Comparison of ENCODE assay signal across 20 cellular contexts in genomic region chr11:61404641-61405040, GRCh38. TPM values are rescaled to one million over a fixed set of nuclear protein-coding genes. Genes with fewer than 3 reads are reported as not detected.
DNase-seq lines count a peak whose midpoint lies in the region; ATAC-seq and TF ChIP-seq lines count a peak whose summit lies in the region.
"Had no signal": no experiment of that assay in that cellular context is flagged by ENCODE, and none has a peak within 500 bp of the region (broad histone marks: within the 10 kb centered on the region; RNA-seq: fewer than 3 reads in every experiment).

No MANE protein-coding gene starts in this region.

- H3K27ac ChIP-seq in CD4-positive, CD25-positive, alpha-beta regulatory T cell (ENCODE audit: insufficient read depth, low read length, poor library complexity, severe bottlenecking) = no peak overlapping the region
- H3K27ac ChIP-seq in GM23338 (ENCODE audit: low read depth) (0 out of 2 replicates have a peak overlapping the region, but pooled peaks have one; percentile 32), mesendoderm (ENCODE audit: low read depth, low read length) (no peak overlapping the region), vagina (no peak overlapping the region)
- H3K27ac ChIP-seq: left ventricle myocardium inferior, thyroid gland had no signal

- intact Hi-C loops in vagina (cut with DNase I) = no loop called here

- H3K4me2 ChIP-seq in GM23338 (no peak overlapping the region), mesendoderm (ENCODE audit: low read length) (no peak overlapping the region)

- no peak overlapping the region for H2BK5ac ChIP-seq in mesendoderm (ENCODE audit: low read length)

- H3K23ac ChIP-seq in mesendoderm (ENCODE audit: low read length) = no peak overlapping the region

- peaks cover 74% of the 10 kb centered on the region for H3K36me3 ChIP-seq in CD4-positive, CD25-positive, alpha-beta regulatory T cell (ENCODE audit: control insufficient read depth, insufficient read depth, low read length)
- H3K36me3 ChIP-seq in GM23338 (ENCODE audit: insufficient read depth) = peaks cover 57% of the 10 kb centered on the region
- peaks cover 25% of the 10 kb centered on the region for H3K36me3 ChIP-seq in mesendoderm (ENCODE audit: control insufficient read depth, insufficient read depth, low read length)
- H3K36me3 ChIP-seq in H7 (replicated peaks; ENCODE audit: control insufficient read depth, insufficient read depth, low read length) = peaks cover 29% of the 10 kb centered on the region
- H3K36me3 ChIP-seq in vagina = peaks cover 0 to 75% of the 10 kb centered on the region in 2 donors

- H3K27me3 ChIP-seq in CD4-positive, CD25-positive, alpha-beta regulatory T cell (ENCODE audit: control insufficient read depth, insufficient read depth, low read length) = no peaks in the 10 kb centered on the region
- H3K27me3 ChIP-seq in GM23338 (ENCODE audit: insufficient read depth) (no peaks in the 10 kb centered on the region), mesendoderm (ENCODE audit: insufficient read depth, low read length, poor library complexity) (no peaks in the 10 kb centered on the region), H7 (ENCODE audit: control insufficient read depth, insufficient read depth, low read length) (no peaks in the 10 kb centered on the region), vagina (no peaks in the 10 kb centered on the region)
- H3K27me3 ChIP-seq: thyroid gland had no signal

- H3K27ac Mint-ChIP-seq in CD4-positive, CD25-positive, alpha-beta regulatory T cell = peak overlapping the region in 2 of 3 donors; percentile 36 to 74
- H3K27ac Mint-ChIP-seq in GM23338 (no peak overlapping the region), chondrocyte (ENCODE audit: unreplicated experiment) (peak overlapping the region; percentile 92)

- H3K4me1 Mint-ChIP-seq in CD4-positive, CD25-positive, alpha-beta regulatory T cell = peaks cover 3 to 9% (median 4%) of the 10 kb centered on the region in 4 donors
- H3K4me1 Mint-ChIP-seq in GM23338 (no peaks in the 10 kb centered on the region), chondrocyte (ENCODE audit: low read depth) (peaks cover 38% of the 10 kb centered on the region)

- no peak overlapping the region for H3K18ac ChIP-seq in mesendoderm (ENCODE audit: low read length)

- no peak for DNase-seq in CD4-positive, CD25-positive, alpha-beta regulatory T cell
- DNase-seq in GM23338 (ENCODE audit: low spot score) (no peak), chondrocyte (ENCODE audit: low spot score) (no peak), mesendoderm (peak; percentile 3), H7 (no peak), HEK293T (ENCODE audit: extremely low spot score) (no peak), vagina (ENCODE audit: extremely low spot score in 2 of 2) (no peak)
- DNase-seq: activated T-cell treated with anti-CD3 and anti-CD28 coated beads, Interleukin-2, amount 50 U/mL, for 4 hours; DMS 273 treated with DMSO at 0.1 percent for 48 hours; foreskin fibroblast; left ventricle myocardium inferior; NCI-H1417; NCI-H524 treated with DMSO at 0.1 percent for 48 hours; occipital lobe; stimulated activated CD4-positive, alpha-beta T cell treated with anti-CD3 and anti-CD28 coated beads, Interleukin-2, amount 100 ng/mL, for 48 hours; stimulated activated naive CD4-positive, alpha-beta T cell treated with Interleukin-2 at 50 U/mL for 16 hours; thyroid gland had no signal

- no peak overlapping the region for H3K4me3 Mint-ChIP-seq in CD4-positive, CD25-positive, alpha-beta regulatory T cell
- H3K4me3 Mint-ChIP-seq in GM23338 (no peak overlapping the region), chondrocyte (ENCODE audit: unreplicated experiment) (peak overlapping the region; percentile 26)
- H3K4me3 Mint-ChIP-seq: activated T-cell treated with anti-CD3 and anti-CD28 coated beads, Interleukin-2, amount 50 U/mL, for 4 hours; IgD-negative memory B cell had no signal

- TF ChIP-seq CTCF in GM23338 (conservative IDR thresholded peaks at IDR 0.05; ENCODE audit: low read depth in 2 of 2) (no peak), chondrocyte (IDR thresholded peaks at IDR 0.05) (no peak), vagina (IDR thresholded peaks at IDR 0.05) (no peak)

- H3K9me3 ChIP-seq in CD4-positive, CD25-positive, alpha-beta regulatory T cell (ENCODE audit: control insufficient read depth in 2 of 2, low read length in 2 of 2) = no peaks in the 10 kb centered on the region
- H3K9me3 ChIP-seq in vagina = no peaks in the 10 kb centered on the region
- H3K9me3 ChIP-seq: HAP-1, left ventricle myocardium inferior, thyroid gland had no signal

- CTCF ChIA-PET in HEK293T (lab: Yijun Ruan, JAX) = interaction anchor here (0.5 kb wide), 1 partner anchor 80 kb away, joined by 3 read pairs; no protein-coding TSS in a partner anchor

- POLR2A ChIA-PET in HEK293T (lab: Yijun Ruan, JAX) = no interaction called here

- no peak overlapping the region for H3K4ac ChIP-seq in mesendoderm (ENCODE audit: low read depth, low read length)

- H4K5ac ChIP-seq in mesendoderm (ENCODE audit: low read length) = no peak overlapping the region

- no peak for ATAC-seq in CD4-positive, CD25-positive, alpha-beta regulatory T cell (ENCODE audit: low read depth in 2 of 2)
- no peak for ATAC-seq in GM23338
- ATAC-seq in GM18520 (IDR thresholded peaks at IDR 0.05; ENCODE audit: unreplicated experiment) = no peak
- ATAC-seq: activated T-cell treated with anti-CD3 and anti-CD28 coated beads, Interleukin-2, amount 50 U/mL, for 4 hours had no signal

- peaks cover 24% of the 10 kb centered on the region for H3K36me3 Mint-ChIP-seq in CD4-positive, CD25-positive, alpha-beta regulatory T cell
- peaks cover 68% of the 10 kb centered on the region for H3K36me3 Mint-ChIP-seq in GM23338 (ENCODE audit: low read depth)
- peaks cover 22% of the 10 kb centered on the region for H3K36me3 Mint-ChIP-seq in chondrocyte (ENCODE audit: low read depth)
- H3K36me3 Mint-ChIP-seq: IgD-negative memory B cell had no signal

- no peak overlapping the region for H3K4me3 ChIP-seq in CD4-positive, CD25-positive, alpha-beta regulatory T cell (ENCODE audit: low read depth, low read length)
- H3K4me3 ChIP-seq in GM23338 = no peak overlapping the region
- H3K4me3 ChIP-seq in mesendoderm (ENCODE audit: low read length) = no peak overlapping the region
- no peak overlapping the region for H3K4me3 ChIP-seq in H7 (ENCODE audit: insufficient read depth, low read depth, low read length)
- no peak overlapping the region for H3K4me3 ChIP-seq in vagina
- H3K4me3 ChIP-seq: HAP-1, left ventricle myocardium inferior, thyroid gland had no signal

- H4K20me1 ChIP-seq in GM23338 (replicated peaks; ENCODE audit: insufficient read depth) = peaks cover 35% of the 10 kb centered on the region

- H3K9ac ChIP-seq in mesendoderm (ENCODE audit: low read length) = no peak overlapping the region

- H3K4me1 ChIP-seq in CD4-positive, CD25-positive, alpha-beta regulatory T cell (ENCODE audit: control insufficient read depth, insufficient read depth, low read length, poor library complexity, severe bottlenecking) = no peaks in the 10 kb centered on the region
- no peaks in the 10 kb centered on the region for H3K4me1 ChIP-seq in GM23338 (ENCODE audit: insufficient read depth)
- H3K4me1 ChIP-seq in mesendoderm (ENCODE audit: control insufficient read depth, low read depth, low read length) = no peaks in the 10 kb centered on the region
- H3K4me1 ChIP-seq in vagina = no peaks in the 10 kb centered on the region
- H3K4me1 ChIP-seq: HAP-1, left ventricle myocardium inferior, thyroid gland had no signal

- peaks cover 2% of the 10 kb centered on the region for H3K79me1 ChIP-seq in mesendoderm (ENCODE audit: low read length)

- TF ChIP-seq POLR2A in vagina (IDR thresholded peaks at IDR 0.05) = no peak

- no peak overlapping the region for H4K8ac ChIP-seq in mesendoderm (ENCODE audit: low read depth, low read length)

- no peak overlapping the region for H2BK120ac ChIP-seq in mesendoderm (ENCODE audit: low read depth, low read length)

- no peak overlapping the region for H3K56ac ChIP-seq in mesendoderm (ENCODE audit: low read length)

- H3K27me3 Mint-ChIP-seq in CD4-positive, CD25-positive, alpha-beta regulatory T cell = no peaks in the 10 kb centered on the region
- no peaks in the 10 kb centered on the region for H3K27me3 Mint-ChIP-seq in GM23338 (ENCODE audit: insufficient read depth, low read depth, poor library complexity)
- no peaks in the 10 kb centered on the region for H3K27me3 Mint-ChIP-seq in chondrocyte (ENCODE audit: low read depth)
- H3K27me3 Mint-ChIP-seq: IgD-negative memory B cell had no signal

- H2AFZ ChIP-seq in GM23338 = no peak overlapping the region

- no peaks in the 10 kb centered on the region for H3K9me2 ChIP-seq in GM23338 (ENCODE audit: insufficient read depth)

- peaks cover 37% of the 10 kb centered on the region for H3F3A ChIP-seq in GM23338 (replicated peaks; ENCODE audit: low read depth)

- no peak overlapping the region for H2AK5ac ChIP-seq in mesendoderm (ENCODE audit: low read length)

- no CpG with 5 or more reads among the region's 4 CpGs for WGBS in mesendoderm (ENCODE audit: extremely low coverage, insufficient coverage, low lambda C conversion rate)

- H3K79me2 ChIP-seq in GM23338 (replicated peaks; ENCODE audit: insufficient read depth) (no peaks in the 10 kb centered on the region), mesendoderm (ENCODE audit: control insufficient read depth, insufficient read depth, low read length) (no peaks in the 10 kb centered on the region)

- no peaks in the 10 kb centered on the region for H3K9me3 Mint-ChIP-seq in CD4-positive, CD25-positive, alpha-beta regulatory T cell
- H3K9me3 Mint-ChIP-seq in GM23338 = no peaks in the 10 kb centered on the region; the same call in 2 of the 3 replicates
- no peaks in the 10 kb centered on the region for H3K9me3 Mint-ChIP-seq in chondrocyte (ENCODE audit: low read depth)
- H3K9me3 Mint-ChIP-seq: activated T-cell treated with anti-CD3 and anti-CD28 coated beads, Interleukin-2, amount 50 U/mL, for 4 hours; IgD-negative memory B cell had no signal

- H2BK15ac ChIP-seq in mesendoderm (replicated peaks; ENCODE audit: low read depth) = no peak overlapping the region

RNA-seq across cellular contexts. Expression of gene TMEM216, which starts 12.3 kb away (rescaled TPM):
- 10.3 TPM for total RNA-seq in CD4-positive, CD25-positive, alpha-beta regulatory T cell
- 10 to 100 TPM; 48.2 to 69.3 (median 59.0) TPM for polyA plus RNA-seq in CD4-positive, CD25-positive, alpha-beta regulatory T cell
- total RNA-seq in GM23338 (2014; rRNA removed; shearing (Covaris generic)) = 23.4 and 28.8 TPM in 2 replicates
- polyA plus RNA-seq in GM23338 (2016; fragmentation: Nextera tagmentation; extraction: Ambion mirVana) = 23.5 and 26.1 TPM in 2 replicates
- 9.3 to 14.4 TPM (median 9.8 TPM) in 3 replicates for total RNA-seq in chondrocyte
- polyA plus RNA-seq in mesendoderm (2013, experiment 1 of 2) = 41.8 TPM
- polyA plus RNA-seq in mesendoderm (2013, experiment 2 of 2) = 41.4 TPM
- 22.7 and 28.2 TPM in 2 replicates for total RNA-seq in H7 (2014; rRNA removed; shearing (Covaris generic))
- total RNA-seq in vagina = 16.0 TPM

RNA-seq across cellular contexts. Expression of gene CPSF7, which starts 25.1 kb away (rescaled TPM):
- total RNA-seq in CD4-positive, CD25-positive, alpha-beta regulatory T cell = 111 TPM
- polyA plus RNA-seq in CD4-positive, CD25-positive, alpha-beta regulatory T cell = 10 to 100 TPM; 23.5 to 32.0 (median 25.4) TPM
- 60.6 and 72.0 TPM in 2 replicates for total RNA-seq in GM23338 (2014; rRNA removed; shearing (Covaris generic))
- 27.4 and 30.6 TPM in 2 replicates for polyA plus RNA-seq in GM23338 (2016; fragmentation: Nextera tagmentation; extraction: Ambion mirVana)
- 61.2 to 66.2 TPM (median 65.0 TPM) in 3 replicates for total RNA-seq in chondrocyte
- 123 TPM for polyA plus RNA-seq in mesendoderm (2013, experiment 1 of 2)
- polyA plus RNA-seq in mesendoderm (2013, experiment 2 of 2) = 125 TPM
- 40.2 and 42.6 TPM in 2 replicates for total RNA-seq in H7 (2014; rRNA removed; shearing (Covaris generic))
- 50.8 TPM for total RNA-seq in vagina

RNA-seq across cellular contexts. Expression of gene SDHAF2, which starts 25.3 kb away (rescaled TPM):
- total RNA-seq in CD4-positive, CD25-positive, alpha-beta regulatory T cell = 36.7 TPM
- polyA plus RNA-seq in CD4-positive, CD25-positive, alpha-beta regulatory T cell = 100 to 1,000 TPM in 2 of 4 donors, 10 to 100 TPM in 2; 92.9 to 127 (median 105) TPM
- 37.6 and 57.0 TPM in 2 replicates for total RNA-seq in GM23338 (2014; rRNA removed; shearing (Covaris generic))
- 53.8 and 55.0 TPM in 2 replicates for polyA plus RNA-seq in GM23338 (2016; fragmentation: Nextera tagmentation; extraction: Ambion mirVana)
- 33.8 to 34.8 TPM (median 34.5 TPM) in 3 replicates for total RNA-seq in chondrocyte
- polyA plus RNA-seq in mesendoderm (2013, experiment 1 of 2) = 22.2 TPM
- polyA plus RNA-seq in mesendoderm (2013, experiment 2 of 2) = 25.3 TPM
- 31.3 and 48.6 TPM in 2 replicates for total RNA-seq in H7 (2014; rRNA removed; shearing (Covaris generic))
- total RNA-seq in vagina = 24.3 TPM

RNA-seq across cellular contexts. Expression of gene TMEM138, which starts 42.5 kb away (rescaled TPM):
- 48.6 TPM for total RNA-seq in CD4-positive, CD25-positive, alpha-beta regulatory T cell
- polyA plus RNA-seq in CD4-positive, CD25-positive, alpha-beta regulatory T cell = 10 to 100 TPM; 59.8 to 73.2 (median 62.0) TPM
- 26.9 and 30.2 TPM in 2 replicates for total RNA-seq in GM23338 (2014; rRNA removed; shearing (Covaris generic))
- 32.1 and 37.0 TPM in 2 replicates for polyA plus RNA-seq in GM23338 (2016; fragmentation: Nextera tagmentation; extraction: Ambion mirVana)
- total RNA-seq in chondrocyte = 39.2 to 60.0 TPM (median 46.7 TPM) in 3 replicates
- polyA plus RNA-seq in mesendoderm (2013, experiment 1 of 2) = 52.8 TPM
- polyA plus RNA-seq in mesendoderm (2013, experiment 2 of 2) = 51.4 TPM
- 23.9 and 33.9 TPM in 2 replicates for total RNA-seq in H7 (2014; rRNA removed; shearing (Covaris generic))
- total RNA-seq in vagina = 19.9 TPM

RNA-seq across cellular contexts. Expression of gene CYB561A3, which starts 43.0 kb away (rescaled TPM):
- total RNA-seq in CD4-positive, CD25-positive, alpha-beta regulatory T cell = 29.5 TPM
- polyA plus RNA-seq in CD4-positive, CD25-positive, alpha-beta regulatory T cell = 10 to 100 TPM; 54.7 to 70.2 (median 59.3) TPM
- 20.9 and 30.8 TPM in 2 replicates for total RNA-seq in GM23338 (2014; rRNA removed; shearing (Covaris generic))
- polyA plus RNA-seq in GM23338 (2016; fragmentation: Nextera tagmentation; extraction: Ambion mirVana) = 7.8 and 9.8 TPM in 2 replicates
- total RNA-seq in chondrocyte (40.8 to 60.0 TPM (median 41.4 TPM) in 3 replicates), vagina (26.5 TPM)
- polyA plus RNA-seq in mesendoderm (2013, experiment 1 of 2) = 12.7 TPM
- 13.1 TPM for polyA plus RNA-seq in mesendoderm (2013, experiment 2 of 2)
- total RNA-seq in H7 (2014; rRNA removed; shearing (Covaris generic)) = 12.3 and 16.2 TPM in 2 replicates
